Comparison of ENCODE assay signal across 1 cellular context in genomic region chr13:45042539-45042938, GRCh38.
TF ChIP-seq lines count a peak whose summit lies in the region.

No MANE protein-coding gene starts in this region.

TF ChIP-seq in HepG2, 621 proteins besides CTCF, POLR2A, EP300 and RAD21:
- TF ChIP-seq ATAD3A (CRISPR knock-in tag; IDR thresholded peaks at IDR 0.05) (no peak), RBM39 (IDR thresholded peaks at IDR 0.05; ENCODE audit: low read depth, low read length, poor library complexity, severe bottlenecking) (no peak), MXD3 (CRISPR knock-in tag; IDR thresholded peaks at IDR 0.05) (no peak), ZBTB21 (CRISPR knock-in tag; IDR thresholded peaks at IDR 0.05) (no peak), NR2C2 (CRISPR knock-in tag; IDR thresholded peaks at IDR 0.05; ENCODE audit: borderline replicate concordance) (no peak), CENPBD1 (CRISPR knock-in tag; IDR thresholded peaks at IDR 0.05; ENCODE audit: borderline replicate concordance, low read depth) (no peak), STAT6 (CRISPR knock-in tag; IDR thresholded peaks at IDR 0.05; ENCODE audit: borderline replicate concordance) (no peak), RELA (CRISPR knock-in tag; IDR thresholded peaks at IDR 0.05) (no peak), MEF2D (CRISPR knock-in tag; IDR thresholded peaks at IDR 0.05) (no peak), ZNF768 (CRISPR knock-in tag; IDR thresholded peaks at IDR 0.05) (no peak), ZNF589 (CRISPR knock-in tag; conservative IDR thresholded peaks at IDR 0.05) (no peak), ADNP (CRISPR knock-in tag; IDR thresholded peaks at IDR 0.05) (no peak), ZC3H13 (CRISPR knock-in tag; IDR thresholded peaks at IDR 0.05) (no peak), KLF15 (CRISPR knock-in tag; IDR thresholded peaks at IDR 0.05; ENCODE audit: borderline replicate concordance) (no peak), SALL2 (CRISPR knock-in tag; IDR thresholded peaks at IDR 0.05) (no peak)
